ENCODE assay signal across 8 cellular contexts in genomic region chr1:84619383-84620093, GRCh38. TPM values are rescaled to one million over a fixed set of nuclear protein-coding genes. Genes with fewer than 3 reads are reported as not detected.
A peak's percentile ranks its signal among the peaks of the same experiment; 100 is the strongest.
DNase-seq lines count a peak whose midpoint lies in the region; ATAC-seq and TF ChIP-seq lines count a peak whose summit lies in the region.

No MANE protein-coding gene starts in this region.

- no peaks in the 10 kb centered on the region for H3K36me3 ChIP-seq in CD8-positive, alpha-beta T cell (ENCODE audit: insufficient read depth, low read length)
- H3K36me3 ChIP-seq in thyroid gland = no peaks in the 10 kb centered on the region

- no peak for TF ChIP-seq CTCF in CD8-positive, alpha-beta T cell (IDR thresholded peaks at IDR 0.05)
- TF ChIP-seq CTCF in fibroblast of mammary gland (conservative IDR thresholded peaks at IDR 0.05; ENCODE audit: control insufficient read depth, insufficient read depth, low read depth, low read length) (no peak), thyroid gland (IDR thresholded peaks at IDR 0.05) (no peak)

- POLR2A ChIA-PET in CD8-positive, alpha-beta T cell (lab: Charles Lee) = interaction anchor here (1.9 kb wide), 1 partner anchor 475 kb away, joined by 5 read pairs; the partner anchor contains the start of gene PRKACB
- POLR2A ChIA-PET in activated CD4-positive, alpha-beta memory T cell treated with anti-CD3 and anti-CD28 coated beads, Interleukin-2, amount 10 ng/mL, durations not matched to agents 7 days and 5 days (lab: Charles Lee) = interaction anchor here (1.0 to 3.1 kb wide), 5 partner anchors 46 to 476 kb away, joined by 3 to 20 read pairs (median 7); partner anchors contain the start of genes CTBS, GNG5, PRKACB and SPATA1

- H3K4me3 ChIP-seq in CD8-positive, alpha-beta T cell (ENCODE audit: low read depth, low read length) = no peak overlapping the region
- H3K4me3 ChIP-seq in fibroblast of mammary gland (ENCODE audit: control insufficient read depth, low read depth, low read length) (peak overlapping the region; percentile 12), thyroid gland (replicated peaks in 1 of 3) (no peak overlapping the region)

- no peak for TF ChIP-seq POLR2A in thyroid gland (IDR thresholded peaks at IDR 0.05)

- H3K9me3 Mint-ChIP-seq in CD8-positive, alpha-beta T cell = no peaks in the 10 kb centered on the region
- peaks cover 4% of the 10 kb centered on the region for H3K9me3 Mint-ChIP-seq in activated CD4-positive, alpha-beta memory T cell treated with anti-CD3 and anti-CD28 coated beads, Interleukin-2, amount 10 ng/mL, durations not matched to agents 7 days and 5 days

- WGBS in thyroid gland, 2 donors = 74 to 76% methylated on average over 9 of the region's 9 CpGs

- H3K27ac ChIP-seq in CD8-positive, alpha-beta T cell (ENCODE audit: low read depth, low read length) = no peak overlapping the region
- no peak overlapping the region for H3K27ac ChIP-seq in thyroid gland

- no peaks in the 10 kb centered on the region for H3K9me3 ChIP-seq in CD8-positive, alpha-beta T cell (ENCODE audit: low read length)
- H3K9me3 ChIP-seq in thyroid gland = no peaks in the 10 kb centered on the region

- peak overlapping the region; percentile 57 for H3K4me3 Mint-ChIP-seq in CD8-positive, alpha-beta T cell
- H3K4me3 Mint-ChIP-seq in activated CD4-positive, alpha-beta memory T cell treated with anti-CD3 and anti-CD28 coated beads, Interleukin-2, amount 10 ng/mL, durations not matched to agents 7 days and 5 days = peak overlapping the region; percentile 9

- no peak overlapping the region for H3K27ac Mint-ChIP-seq in CD8-positive, alpha-beta T cell
- H3K27ac Mint-ChIP-seq in activated CD4-positive, alpha-beta memory T cell treated with anti-CD3 and anti-CD28 coated beads, Interleukin-2, amount 10 ng/mL, durations not matched to agents 7 days and 5 days = peak overlapping the region; percentile 36

- H3K27me3 Mint-ChIP-seq in CD8-positive, alpha-beta T cell (ENCODE audit: low read depth) = peaks cover 3% of the 10 kb centered on the region
- no peaks in the 10 kb centered on the region for H3K27me3 Mint-ChIP-seq in activated CD4-positive, alpha-beta memory T cell treated with anti-CD3 and anti-CD28 coated beads, Interleukin-2, amount 10 ng/mL, durations not matched to agents 7 days and 5 days

- DNase-seq in CD8-positive, alpha-beta T cell = no peak
- DNase-seq in NCI-H1436 (lab: John Stamatoyannopoulos, UW) (peak; percentile 54), fibroblast of mammary gland (ENCODE audit: low read depth) (peak; percentile 88), retina (peak; percentile 37), iPS-NIHi7 (ENCODE audit: extremely low spot score) (no peak), thyroid gland (no peak)
- no peak for DNase-seq in activated CD4-positive, alpha-beta memory T cell treated with anti-CD3 and anti-CD28 coated beads, Interleukin-2, amount 10 ng/mL, durations not matched to agents 7 days and 5 days

- CTCF ChIA-PET in CD8-positive, alpha-beta T cell (lab: Charles Lee) = interaction anchor here (0.8 to 4.4 kb wide), 25 partner anchors 8 to 486 kb away, joined by 3 to 44 read pairs (median 4); partner anchors contain the start of genes CTBS and PRKACB
- CTCF ChIA-PET in activated CD4-positive, alpha-beta memory T cell treated with anti-CD3 and anti-CD28 coated beads, Interleukin-2, amount 10 ng/mL, durations not matched to agents 7 days and 5 days (lab: Charles Lee) = interaction anchor here (0.8 to 1.9 kb wide), 30 partner anchors 10 to 478 kb away, joined by 3 to 24 read pairs (median 4); partner anchors contain the start of genes CTBS, PRKACB, RPF1 and SPATA1

- H3K4me1 Mint-ChIP-seq in CD8-positive, alpha-beta T cell (ENCODE audit: low read depth) = peaks cover 2% of the 10 kb centered on the region
- peaks cover 19% of the 10 kb centered on the region for H3K4me1 Mint-ChIP-seq in activated CD4-positive, alpha-beta memory T cell treated with anti-CD3 and anti-CD28 coated beads, Interleukin-2, amount 10 ng/mL, durations not matched to agents 7 days and 5 days

- H3K36me3 Mint-ChIP-seq in CD8-positive, alpha-beta T cell = no peaks in the 10 kb centered on the region
- H3K36me3 Mint-ChIP-seq in activated CD4-positive, alpha-beta memory T cell treated with anti-CD3 and anti-CD28 coated beads, Interleukin-2, amount 10 ng/mL, durations not matched to agents 7 days and 5 days (ENCODE audit: low read depth) = peaks cover under 1% of the 10 kb centered on the region

- no peaks in the 10 kb centered on the region for H3K27me3 ChIP-seq in CD8-positive, alpha-beta T cell (ENCODE audit: insufficient read depth, low read length)
- H3K27me3 ChIP-seq in thyroid gland = no peaks in the 10 kb centered on the region

- peaks cover 4% of the 10 kb centered on the region for H3K4me1 ChIP-seq in CD8-positive, alpha-beta T cell (ENCODE audit: insufficient read depth, low read length)
- H3K4me1 ChIP-seq in thyroid gland = peaks cover 0 to 6% of the 10 kb centered on the region in 2 donors

- no peak for ATAC-seq in CD8-positive, alpha-beta T cell
- no peak for ATAC-seq in HG02970 (IDR thresholded peaks at IDR 0.05; ENCODE audit: low FRiP score, unreplicated experiment)

- intact Hi-C loops in CD8-positive, alpha-beta T cell (cut with DNase I, micrococcal nuclease) = loop anchor here (1.0 to 10.0 kb wide), 17 partner anchors 45 to 687 kb away; partner anchors contain the start of genes CTBS (in 2 of the 2), GNG5 (in 1 of the 2), SAMD13 (in 1 of the 2) and SPATA1 (in 1 of the 2)
- intact Hi-C loops in thyroid gland (cut with DNase I) = no loop called here

RNA-seq across cellular contexts. Expression of gene CTBS, which starts 45.3 kb away (rescaled TPM):
- total RNA-seq in CD8-positive, alpha-beta T cell = 10 to 100 TPM; 17.3 to 19.7 TPM
- total RNA-seq in activated CD4-positive, alpha-beta memory T cell treated with anti-CD3 and anti-CD28 coated beads, Interleukin-2, amount 10 ng/mL, durations not matched to agents 7 days and 5 days = 10 to 100 TPM; 27.2 to 28.1 TPM
- total RNA-seq in thyroid gland = 10 to 100 TPM; 14.9 to 24.1 (median 17.1) TPM

Comparison
In these comparisons a context has a peak if more than half of its experiments do, and no peak if none do; other contexts are left out.
1. DNase-seq: peak in NCI-H1436 (single experiment), fibroblast of mammary gland (single experiment) and retina (single experiment); none in CD8-positive, alpha-beta T cell (0 of 7), activated CD4-positive, alpha-beta memory T cell treated with anti-CD3 and anti-CD28 coated beads, Interleukin-2, amount 10 ng/mL, durations not matched to agents 7 days and 5 days (single experiment), iPS-NIHi7 (single experiment) and thyroid gland (0 of 2).